ENCODE assay signal across 1 cellular context in the genomic region with DNA sequence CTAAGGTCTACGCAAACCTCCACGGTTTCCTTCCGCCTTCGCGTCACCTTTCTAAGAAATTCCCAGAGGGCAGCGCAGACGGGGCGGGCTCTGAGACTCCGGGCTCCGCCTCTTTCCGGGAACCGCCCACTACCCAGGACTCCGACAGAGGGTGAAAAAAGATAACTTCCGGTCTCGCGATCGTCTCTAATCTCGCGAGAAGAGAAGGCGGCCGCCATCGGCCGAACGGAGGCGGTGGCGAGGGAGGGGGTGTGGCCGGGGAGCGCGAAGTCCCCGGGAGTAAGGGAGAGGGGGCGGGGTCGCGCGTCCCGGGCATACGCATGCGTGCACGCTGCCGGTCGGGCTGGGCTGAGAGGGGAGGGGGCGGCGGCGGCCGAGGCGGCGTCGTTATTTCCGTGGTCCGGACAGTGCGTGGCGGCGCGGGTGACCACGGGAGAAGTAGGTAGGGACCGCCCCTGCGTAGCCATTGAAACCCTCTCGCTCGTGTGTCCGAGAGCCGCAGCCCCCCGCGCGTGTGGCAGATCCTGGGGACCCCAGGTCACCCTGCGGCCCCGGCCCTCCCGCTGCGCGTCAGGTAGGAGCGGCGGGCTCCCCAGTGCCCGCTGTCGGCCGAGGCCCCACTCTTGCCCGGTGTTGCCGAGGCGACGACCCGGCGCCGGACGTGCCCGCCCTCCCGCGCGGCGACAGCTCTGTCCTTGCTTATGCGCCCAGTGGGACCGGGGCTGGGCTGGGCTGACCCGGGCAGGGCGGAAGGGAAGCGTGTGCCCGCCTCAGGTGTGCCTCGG.
A peak's percentile ranks its signal among the peaks of the same experiment; 100 is the strongest.
TF ChIP-seq lines count a peak whose summit lies in the region.

A gene (plus strand): TSS at position 315 of the 785 bp plus-strand sequence. CDS start 1,014 bp downstream, outside the sequence.

TF ChIP-seq in WTC11, 78 proteins besides CTCF, POLR2A, EP300 and RAD21 (continued from another document):
- TF ChIP-seq, protein P1, sequence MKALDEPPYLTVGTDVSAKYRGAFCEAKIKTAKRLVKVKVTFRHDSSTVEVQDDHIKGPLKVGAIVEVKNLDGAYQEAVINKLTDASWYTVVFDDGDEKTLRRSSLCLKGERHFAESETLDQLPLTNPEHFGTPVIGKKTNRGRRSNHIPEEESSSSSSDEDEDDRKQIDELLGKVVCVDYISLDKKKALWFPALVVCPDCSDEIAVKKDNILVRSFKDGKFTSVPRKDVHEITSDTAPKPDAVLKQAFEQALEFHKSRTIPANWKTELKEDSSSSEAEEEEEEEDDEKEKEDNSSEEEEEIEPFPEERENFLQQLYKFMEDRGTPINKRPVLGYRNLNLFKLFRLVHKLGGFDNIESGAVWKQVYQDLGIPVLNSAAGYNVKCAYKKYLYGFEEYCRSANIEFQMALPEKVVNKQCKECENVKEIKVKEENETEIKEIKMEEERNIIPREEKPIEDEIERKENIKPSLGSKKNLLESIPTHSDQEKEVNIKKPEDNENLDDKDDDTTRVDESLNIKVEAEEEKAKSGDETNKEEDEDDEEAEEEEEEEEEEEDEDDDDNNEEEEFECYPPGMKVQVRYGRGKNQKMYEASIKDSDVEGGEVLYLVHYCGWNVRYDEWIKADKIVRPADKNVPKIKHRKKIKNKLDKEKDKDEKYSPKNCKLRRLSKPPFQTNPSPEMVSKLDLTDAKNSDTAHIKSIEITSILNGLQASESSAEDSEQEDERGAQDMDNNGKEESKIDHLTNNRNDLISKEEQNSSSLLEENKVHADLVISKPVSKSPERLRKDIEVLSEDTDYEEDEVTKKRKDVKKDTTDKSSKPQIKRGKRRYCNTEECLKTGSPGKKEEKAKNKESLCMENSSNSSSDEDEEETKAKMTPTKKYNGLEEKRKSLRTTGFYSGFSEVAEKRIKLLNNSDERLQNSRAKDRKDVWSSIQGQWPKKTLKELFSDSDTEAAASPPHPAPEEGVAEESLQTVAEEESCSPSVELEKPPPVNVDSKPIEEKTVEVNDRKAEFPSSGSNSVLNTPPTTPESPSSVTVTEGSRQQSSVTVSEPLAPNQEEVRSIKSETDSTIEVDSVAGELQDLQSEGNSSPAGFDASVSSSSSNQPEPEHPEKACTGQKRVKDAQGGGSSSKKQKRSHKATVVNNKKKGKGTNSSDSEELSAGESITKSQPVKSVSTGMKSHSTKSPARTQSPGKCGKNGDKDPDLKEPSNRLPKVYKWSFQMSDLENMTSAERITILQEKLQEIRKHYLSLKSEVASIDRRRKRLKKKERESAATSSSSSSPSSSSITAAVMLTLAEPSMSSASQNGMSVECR (CRISPR knock-in tag; IDR thresholded peaks at IDR 0.05; ENCODE audit: borderline replicate concordance), result no peak
- TF ChIP-seq, protein P2, sequence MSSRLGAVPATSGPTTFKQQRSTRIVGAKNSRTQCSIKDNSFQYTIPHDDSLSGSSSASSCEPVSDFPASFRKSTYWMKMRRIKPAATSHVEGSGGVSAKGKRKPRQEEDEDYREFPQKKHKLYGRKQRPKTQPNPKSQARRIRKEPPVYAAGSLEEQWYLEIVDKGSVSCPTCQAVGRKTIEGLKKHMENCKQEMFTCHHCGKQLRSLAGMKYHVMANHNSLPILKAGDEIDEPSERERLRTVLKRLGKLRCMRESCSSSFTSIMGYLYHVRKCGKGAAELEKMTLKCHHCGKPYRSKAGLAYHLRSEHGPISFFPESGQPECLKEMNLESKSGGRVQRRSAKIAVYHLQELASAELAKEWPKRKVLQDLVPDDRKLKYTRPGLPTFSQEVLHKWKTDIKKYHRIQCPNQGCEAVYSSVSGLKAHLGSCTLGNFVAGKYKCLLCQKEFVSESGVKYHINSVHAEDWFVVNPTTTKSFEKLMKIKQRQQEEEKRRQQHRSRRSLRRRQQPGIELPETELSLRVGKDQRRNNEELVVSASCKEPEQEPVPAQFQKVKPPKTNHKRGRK (CRISPR knock-in tag; IDR thresholded peaks at IDR 0.05; ENCODE audit: borderline replicate concordance), result no peak
- TF ChIP-seq CBFB (CRISPR knock-in tag; IDR thresholded peaks at IDR 0.05; ENCODE audit: low read depth) (no peak), NR2C2 (CRISPR knock-in tag; IDR thresholded peaks at IDR 0.05) (no peak), ATF1 (CRISPR knock-in tag; IDR thresholded peaks at IDR 0.05) (peak; percentile 63; the same call in 1 of the 2 replicates)
